Comparison of ENCODE assay signal across 19 cellular contexts in the genomic region with DNA sequence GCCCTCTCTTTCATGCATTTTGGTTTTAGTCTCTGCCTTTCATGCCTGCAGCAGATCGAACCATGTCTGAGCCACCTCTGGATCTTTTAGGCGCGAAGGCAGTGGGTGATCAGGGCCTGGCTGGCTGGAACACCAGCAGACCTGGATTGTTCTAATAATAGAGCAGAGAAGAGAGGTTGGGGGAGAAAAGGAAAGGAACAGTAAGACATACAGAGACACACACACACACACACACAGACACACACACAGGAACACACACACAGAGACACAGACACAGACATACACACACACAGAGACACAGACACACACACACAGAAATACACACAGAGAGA. TPM values are rescaled to one million over a fixed set of nuclear protein-coding genes. Genes with fewer than 3 reads are reported as not detected.
A peak's percentile ranks its signal among the peaks of the same experiment; 100 is the strongest.
DNase-seq lines count a peak whose midpoint lies in the region; ATAC-seq and TF ChIP-seq lines count a peak whose summit lies in the region.
"Had no signal": no experiment of that assay in that cellular context is flagged by ENCODE, and none has a peak within 500 bp of the region (broad histone marks: within the 10 kb centered on the region; RNA-seq: fewer than 3 reads in every experiment).

No MANE protein-coding gene starts in this region.

- H3K36me3 ChIP-seq in left ventricle myocardium inferior = no peaks in the 10 kb centered on the region
- H3K36me3 ChIP-seq: BLaER1 had no signal

- no peak overlapping the region for H3K4me3 Mint-ChIP-seq in T-helper 2 cell treated with Interferon-gamma antibody and Interleukin-4, amounts not matched to agents 5 μg/mL and 100 μg/mL, for 36 hours
- H3K4me3 Mint-ChIP-seq: B cell; CD4-positive, CD25-positive, alpha-beta regulatory T cell; CD8-positive, alpha-beta T cell; H9 had no signal

- intact Hi-C loops in cardiac septum (cut with DNase I) = no loop called here
- intact Hi-C loops in left ventricle myocardium inferior (cut with micrococcal nuclease) = no loop called here

- no peak for ATAC-seq in GM18868 (IDR thresholded peaks at IDR 0.05; ENCODE audit: unreplicated experiment)
- ATAC-seq: CD8-positive, alpha-beta T cell; HCT116 had no signal

- H3K27ac ChIP-seq in left ventricle myocardium inferior (replicated peaks) = no peak overlapping the region
- H3K27ac ChIP-seq: 22Rv1, BLaER1, C4-2B, GM23248 had no signal

- H3K4me3 ChIP-seq in left ventricle myocardium inferior = no peak overlapping the region
- H3K4me3 ChIP-seq: BLaER1, GM23248 had no signal

- H3K27ac Mint-ChIP-seq in T-helper 2 cell treated with Interferon-gamma antibody and Interleukin-4, amounts not matched to agents 5 μg/mL and 100 μg/mL, for 36 hours = no peak overlapping the region
- H3K27ac Mint-ChIP-seq: B cell; CD4-positive, CD25-positive, alpha-beta regulatory T cell; CD8-positive, alpha-beta T cell; H9 had no signal

- no peak for TF ChIP-seq CTCF in left ventricle myocardium inferior (IDR thresholded peaks at IDR 0.05; ENCODE audit: borderline replicate concordance)

- H3K27me3 ChIP-seq in left ventricle myocardium inferior (ENCODE audit: low read depth) = no peaks in the 10 kb centered on the region
- H3K27me3 ChIP-seq: BLaER1 had no signal

- no peaks in the 10 kb centered on the region for H3K27me3 Mint-ChIP-seq in T-helper 2 cell treated with Interferon-gamma antibody and Interleukin-4, amounts not matched to agents 5 μg/mL and 100 μg/mL, for 36 hours (ENCODE audit: low read depth)
- H3K27me3 Mint-ChIP-seq: B cell; CD4-positive, CD25-positive, alpha-beta regulatory T cell had no signal

- H3K36me3 Mint-ChIP-seq in T-helper 2 cell treated with Interferon-gamma antibody and Interleukin-4, amounts not matched to agents 5 μg/mL and 100 μg/mL, for 36 hours (ENCODE audit: low read depth) = no peaks in the 10 kb centered on the region
- H3K36me3 Mint-ChIP-seq: CD8-positive, alpha-beta T cell had no signal

- no peaks in the 10 kb centered on the region for H3K4me1 ChIP-seq in left ventricle myocardium inferior
- H3K4me1 ChIP-seq: BLaER1, Caco-2 had no signal

- DNase-seq in activated CD8-positive, alpha-beta memory T cell treated with anti-CD3 and anti-CD28 coated beads for 24 hours = peak; percentile 4
- DNase-seq in activated CD8-positive, alpha-beta memory T cell treated with anti-CD3 and anti-CD28 coated beads, Interleukin-2, amount 50 U/mL, for 48 hours = no peak
- DNase-seq in cardiac septum (ENCODE audit: low spot score) = peak; percentile 1
- no peak for DNase-seq in left ventricle myocardium inferior
- DNase-seq in ecto neural progenitor cell (ENCODE audit: low spot score) = peak; percentile 16
- no peak for DNase-seq in T-helper 2 cell treated with Interferon-gamma antibody and Interleukin-4, amounts not matched to agents 5 μg/mL and 100 μg/mL, for 36 hours (ENCODE audit: low spot score)
- DNase-seq: Caco-2; CD4-positive, CD25-positive, alpha-beta regulatory T cell; CD8-positive, alpha-beta T cell; DMS153; DND-41; GM23248; H9 had no signal

- peaks cover 22% of the 10 kb centered on the region for H3K9me3 ChIP-seq in left ventricle myocardium inferior (replicated peaks)
- H3K9me3 ChIP-seq: Caco-2 had no signal

- H3K4me1 Mint-ChIP-seq in T-helper 2 cell treated with Interferon-gamma antibody and Interleukin-4, amounts not matched to agents 5 μg/mL and 100 μg/mL, for 36 hours (ENCODE audit: low read depth) = no peaks in the 10 kb centered on the region
- H3K4me1 Mint-ChIP-seq: B cell; CD4-positive, CD25-positive, alpha-beta regulatory T cell had no signal

- no peaks in the 10 kb centered on the region for H3K9me3 Mint-ChIP-seq in T-helper 2 cell treated with Interferon-gamma antibody and Interleukin-4, amounts not matched to agents 5 μg/mL and 100 μg/mL, for 36 hours

RNA-seq across cellular contexts. Expression of a gene that starts 38.2 kb away (rescaled TPM):
- total RNA-seq in cardiac septum (24.5 TPM), left ventricle myocardium inferior (45.5 TPM)
- total RNA-seq: B cell; CD4-positive, CD25-positive, alpha-beta regulatory T cell; CD8-positive, alpha-beta T cell; H9 had no signal

Comparison
In these comparisons a context has a peak if more than half of its experiments do, and no peak if none do; other contexts are left out.
1. DNase-seq: peak in activated CD8-positive, alpha-beta memory T cell treated with anti-CD3 and anti-CD28 coated beads for 24 hours (single experiment), cardiac septum (single experiment) and ecto neural progenitor cell (single experiment); none in activated CD8-positive, alpha-beta memory T cell treated with anti-CD3 and anti-CD28 coated beads, Interleukin-2, amount 50 U/mL, for 48 hours (single experiment), left ventricle myocardium inferior (single experiment) and T-helper 2 cell treated with Interferon-gamma antibody and Interleukin-4, amounts not matched to agents 5 μg/mL and 100 μg/mL, for 36 hours (single experiment).